Comparison of ENCODE assay signal across 8 cellular contexts in the genomic region with DNA sequence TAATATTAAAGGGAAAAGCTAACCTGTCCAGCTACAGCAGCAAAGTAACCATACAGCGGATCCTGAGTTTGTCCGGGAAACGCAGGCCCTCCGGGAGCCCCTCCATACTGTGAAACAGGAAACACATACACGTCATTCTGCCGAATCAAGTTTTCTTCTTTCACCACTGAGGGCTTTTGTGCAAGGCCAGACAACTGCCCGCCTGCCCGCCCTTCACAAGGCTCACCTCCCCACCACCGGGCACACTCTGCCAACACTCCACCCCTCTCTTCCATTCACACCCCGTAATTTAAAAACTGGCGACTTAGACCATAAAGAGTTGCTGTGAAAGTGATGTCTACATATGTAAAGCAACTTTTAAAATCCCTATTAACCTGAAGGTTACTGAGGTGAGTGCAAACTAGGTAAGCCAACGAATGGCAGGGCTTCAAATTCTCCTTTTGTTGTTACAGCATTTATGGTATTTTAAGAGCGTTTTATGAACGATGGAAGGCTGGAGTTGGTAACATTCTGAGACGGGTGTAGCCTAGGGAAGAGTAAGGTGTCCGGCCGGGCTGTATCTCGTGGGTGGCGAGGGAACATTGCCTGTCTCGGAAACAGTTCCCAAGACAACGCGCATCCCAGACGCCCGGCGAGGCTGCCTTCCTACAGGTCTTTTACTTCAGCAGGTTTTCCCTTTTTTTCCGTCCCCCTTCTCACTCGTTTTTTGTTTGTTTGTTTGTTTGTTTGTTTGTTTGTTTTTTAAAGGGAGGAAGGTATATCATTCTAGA. TPM values are rescaled to one million over a fixed set of nuclear protein-coding genes. Genes with fewer than 3 reads are reported as not detected.
A peak's percentile ranks its signal among the peaks of the same experiment; 100 is the strongest.
DNase-seq lines count a peak whose midpoint lies in the region; TF ChIP-seq lines count a peak whose summit lies in the region.

No MANE protein-coding gene starts in this region.

- peak overlapping the region; percentile 97 for H3K4me3 ChIP-seq in GM12864 (ENCODE audit: low read depth, low read length)
- H3K4me3 ChIP-seq in GM23248, result peak overlapping the region; percentile 91
- peak overlapping the region; percentile 93 for H3K4me3 ChIP-seq in iPS-18a (ENCODE audit: low read length)
- H3K4me3 ChIP-seq in skeletal muscle cell (ENCODE audit: low read depth, low read length), result peak overlapping the region; percentile 96

- H3K27ac ChIP-seq in GM23248 (0 out of 2 replicates have a peak overlapping the region, but pooled peaks have one; percentile 32), KOPT-K1 (ENCODE audit: low read depth, low read length, poor library complexity, severe bottlenecking) (peak overlapping the region; percentile 83), iPS-18a (ENCODE audit: low read length) (no peak overlapping the region)

- H3K9me3 ChIP-seq in GM23248 (ENCODE audit: low read depth), result no peaks in the 10 kb centered on the region
- H3K9me3 ChIP-seq in KOPT-K1 (ENCODE audit: insufficient read depth, low read length, poor library complexity, severe bottlenecking), result no peaks in the 10 kb centered on the region
- no peaks in the 10 kb centered on the region for H3K9me3 ChIP-seq in iPS-18a (ENCODE audit: control insufficient read depth, low read depth, low read length)

- WGBS in GM23248 (ENCODE audit: low coverage in 1 of 2, low lambda C conversion rate in 2 of 2, missing lambda C conversion rate in 2 of 2), 2 experiments, result 1 to 2% methylated on average over 26 to 27 of the region's 27 CpGs

- H3K27me3 ChIP-seq in GM23248 (replicated peaks; ENCODE audit: insufficient read depth) (no peaks in the 10 kb centered on the region), iPS-18a (ENCODE audit: control insufficient read depth, insufficient read depth, low read length) (no peaks in the 10 kb centered on the region)

- peaks cover 13% of the 10 kb centered on the region for H3F3A ChIP-seq in GM23248 (ENCODE audit: insufficient read depth)

- H3K9ac ChIP-seq in GM23248, result peak overlapping the region; percentile 92
- peak overlapping the region; percentile 80 for H3K9ac ChIP-seq in iPS-18a (ENCODE audit: low read length)

- H4K20me1 ChIP-seq in GM23248 (ENCODE audit: insufficient read depth), result peaks cover 6% of the 10 kb centered on the region; the same call in 1 of the 2 replicates

- peaks cover 54% of the 10 kb centered on the region for H3K79me2 ChIP-seq in GM23248 (ENCODE audit: insufficient read depth)

- TF ChIP-seq CTCF in GM12864 (IDR thresholded peaks at IDR 0.05; ENCODE audit: low read depth, low read length, missing control alignments), result no peak

- H3K4me1 ChIP-seq in GM23248 (ENCODE audit: insufficient read depth), result peaks cover 18% of the 10 kb centered on the region
- peaks cover 33% of the 10 kb centered on the region for H3K4me1 ChIP-seq in iPS-18a (ENCODE audit: control insufficient read depth, low read depth, low read length)

- H3K4me2 ChIP-seq in GM23248 (ENCODE audit: unreplicated experiment), result peak overlapping the region; percentile 99

- no peaks in the 10 kb centered on the region for H3K9me2 ChIP-seq in GM23248 (ENCODE audit: insufficient read depth)

- in situ Hi-C loops in GM23248 (cut with MboI), result no loop called here

- H3K36me3 ChIP-seq in GM23248 (ENCODE audit: low read depth) (peaks cover 21% of the 10 kb centered on the region), KOPT-K1 (ENCODE audit: insufficient read depth, low read length) (peaks cover 28% of the 10 kb centered on the region), iPS-18a (ENCODE audit: control insufficient read depth, low read depth, low read length) (peaks cover 11% of the 10 kb centered on the region)

- H2AFZ ChIP-seq in GM23248, result peak overlapping the region; percentile 96

- DNase-seq in GM12864 (ENCODE audit: low read depth), result no peak
- DNase-seq in GM23248, result peak; percentile 69
- peak; percentile 70 for DNase-seq in SW480 (ENCODE audit: low spot score)
- peak; percentile 24 for DNase-seq in brain pericyte (ENCODE audit: low read depth, low spot score)
- peak; percentile 40 for DNase-seq in skeletal muscle cell (ENCODE audit: low read depth)
- DNase-seq in cortex of kidney (lab: John Stamatoyannopoulos, UW), result no peak

RNA-seq across cellular contexts. Expression of a gene that starts 0.8 kb away (rescaled TPM):
- total RNA-seq in GM23248 (2014; rRNA removed; shearing (Covaris generic)), result 59.3 and 80.3 TPM in 2 replicates
- polyA plus RNA-seq in GM23248 (2016; fragmentation: Nextera tagmentation; extraction: Ambion mirVana), result 267 and 268 TPM in 2 replicates

Comparison
In these comparisons a context has a peak if more than half of its experiments do, and no peak if none do; other contexts are left out.
1. DNase-seq: peak in GM23248 (single experiment), SW480 (single experiment), brain pericyte (single experiment) and skeletal muscle cell (single experiment); none in GM12864 (single experiment) and cortex of kidney (single experiment).
2. Peak in every context shown above with its lines, with median percentiles within 50 percentile points of each other: H3K4me3 ChIP-seq.